8 cellular contexts compared by ENCODE assay signal in genomic region chr6:14664112-14664592, GRCh38.
DNase-seq lines count a peak whose midpoint lies in the region; ATAC-seq and TF ChIP-seq lines count a peak whose summit lies in the region.

No MANE protein-coding gene starts in this region.

- no peak overlapping the region for H3K4me3 ChIP-seq in Peyer's patch
- H3K4me3 ChIP-seq in SJCRH30 = no peak overlapping the region

- peak overlapping the region; percentile 14 to 52 for H3K27ac Mint-ChIP-seq in natural killer cell treated with Interleukin-12 subunit alpha and Interleukin-12 subunit beta and Interleukin-15 and Interleukin-18, amount 100 ng/mL, for 72 hours

- H3K9me3 Mint-ChIP-seq in natural killer cell treated with Interleukin-12 subunit alpha and Interleukin-12 subunit beta and Interleukin-15 and Interleukin-18, amount 100 ng/mL, for 72 hours = no peaks in the 10 kb centered on the region

- H3K27me3 Mint-ChIP-seq in natural killer cell treated with Interleukin-12 subunit alpha and Interleukin-12 subunit beta and Interleukin-15 and Interleukin-18, amount 100 ng/mL, for 72 hours = peaks cover 8% of the 10 kb centered on the region in 2 donors

- H3K36me3 ChIP-seq in Peyer's patch = no peaks in the 10 kb centered on the region
- H3K36me3 ChIP-seq in SJCRH30 = no peaks in the 10 kb centered on the region

- H3K27me3 ChIP-seq in Peyer's patch (no peaks in the 10 kb centered on the region), SJCRH30 (no peaks in the 10 kb centered on the region)

- peak overlapping the region; percentile 34 for H3K4me3 Mint-ChIP-seq in natural killer cell treated with Interleukin-12 subunit alpha and Interleukin-12 subunit beta and Interleukin-15 and Interleukin-18, amount 100 ng/mL, for 72 hours

- peak in 1 of 6 experiments; percentile 18 for TF ChIP-seq CTCF in Peyer's patch (IDR thresholded peaks at IDR 0.05)

- H3K27ac ChIP-seq in Peyer's patch (peak overlapping the region in 2 of 4 donors; percentile 11 to 70), SJCRH30 (no peak overlapping the region)

- H3K4me1 ChIP-seq in Peyer's patch (peaks cover 0 to 21% (median 2%) of the 10 kb centered on the region in 4 donors), SJCRH30 (no peaks in the 10 kb centered on the region)

- DNase-seq in NCI-H748 (lab: John Stamatoyannopoulos, UW; ENCODE audit: unreplicated experiment) (peak; percentile 73), NCI-H748 treated with DMSO at 0.1 percent for 48 hours (lab: John Stamatoyannopoulos, UW) (no peak), Peyer's patch (peak in 2 of 3 donors; percentile 76 to 80), globus pallidus (ENCODE audit: low spot score) (no peak), SJCRH30 (no peak)
- no peak for DNase-seq in natural killer cell treated with Interleukin-12 subunit alpha and Interleukin-12 subunit beta and Interleukin-15 and Interleukin-18, amount 100 ng/mL, for 72 hours (ENCODE audit: low spot score)

- H3K36me3 Mint-ChIP-seq in natural killer cell treated with Interleukin-12 subunit alpha and Interleukin-12 subunit beta and Interleukin-15 and Interleukin-18, amount 100 ng/mL, for 72 hours = no peaks in the 10 kb centered on the region

- ATAC-seq in HG02610 (IDR thresholded peaks at IDR 0.05; ENCODE audit: unreplicated experiment) = peak; percentile 31
- peak; percentile 61 to 71 for ATAC-seq in natural killer cell treated with Interleukin-12 subunit alpha and Interleukin-12 subunit beta and Interleukin-15 and Interleukin-18, amount 100 ng/mL, for 72 hours
- ATAC-seq in HG02571 (IDR thresholded peaks at IDR 0.05; ENCODE audit: unreplicated experiment) = no peak

- H3K4me1 Mint-ChIP-seq in natural killer cell treated with Interleukin-12 subunit alpha and Interleukin-12 subunit beta and Interleukin-15 and Interleukin-18, amount 100 ng/mL, for 72 hours (ENCODE audit: low read depth in 2 of 2) = peaks cover 18 to 25% of the 10 kb centered on the region in 2 donors

- H3K9me3 ChIP-seq in Peyer's patch = no peaks in the 10 kb centered on the region
- H3K9me3 ChIP-seq in SJCRH30 (replicated peaks) = no peaks in the 10 kb centered on the region

- no peak for TF ChIP-seq POLR2A in Peyer's patch (IDR thresholded peaks at IDR 0.05)

Comparison
In these comparisons a context has a peak if more than half of its experiments do, and no peak if none do; other contexts are left out.
1. DNase-seq: peak in NCI-H748 (single experiment) and Peyer's patch (2 of 3); none in NCI-H748 treated with DMSO at 0.1 percent for 48 hours (single experiment), natural killer cell treated with Interleukin-12 subunit alpha and Interleukin-12 subunit beta and Interleukin-15 and Interleukin-18, amount 100 ng/mL, for 72 hours (single experiment), globus pallidus (single experiment) and SJCRH30 (0 of 2).